ENCODE assay signal across 1 cellular context in the genomic region with DNA sequence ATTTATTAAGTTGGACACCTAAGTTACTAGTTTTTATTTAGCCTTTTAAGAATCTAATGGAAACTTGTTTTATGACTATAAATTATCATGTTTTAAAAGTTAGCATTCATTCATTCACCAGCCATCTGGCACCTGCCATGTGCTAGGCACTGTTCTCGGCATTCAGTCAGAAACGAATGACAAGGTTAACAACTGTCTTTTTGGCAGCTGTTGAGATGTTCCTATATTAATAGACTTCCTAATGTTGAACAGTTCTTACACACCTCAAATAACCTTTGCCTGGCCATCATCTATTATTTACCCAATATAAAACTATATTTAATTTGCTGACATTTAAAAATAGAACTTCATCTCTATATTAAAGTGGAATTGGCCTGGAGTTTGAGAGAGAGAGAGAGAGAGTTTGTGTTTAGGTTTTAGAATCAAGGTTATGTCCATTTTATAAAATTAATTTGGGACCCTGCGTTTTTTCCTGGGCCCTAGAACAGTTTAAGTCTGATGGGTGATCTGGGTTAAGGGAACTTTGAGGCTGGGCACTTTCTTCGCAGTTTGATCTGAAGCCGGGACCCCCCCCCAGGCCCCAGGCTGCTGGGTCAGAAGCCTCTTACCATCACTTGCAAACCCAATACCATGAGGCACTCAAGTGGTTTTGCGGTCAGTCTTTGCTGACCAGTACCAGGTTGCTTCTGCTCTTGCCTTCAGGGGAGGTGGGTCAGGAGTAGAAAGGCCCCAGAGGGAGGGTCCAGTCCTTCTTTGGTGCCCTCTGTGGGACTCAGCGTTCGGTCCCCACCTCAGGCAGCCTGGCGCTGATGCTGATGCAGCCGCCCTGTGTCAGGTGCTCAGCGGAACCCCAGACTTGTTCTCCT.
TF ChIP-seq lines count a peak whose summit lies in the region.

No MANE protein-coding gene starts in this region.

TF ChIP-seq in H1, 55 proteins besides CTCF, POLR2A, EP300 and RAD21:
- TF ChIP-seq EZH2 (IDR thresholded peaks at IDR 0.05; ENCODE audit: low read depth, low read length, severe bottlenecking) (no peak), BCL11A (IDR thresholded peaks at IDR 0.05; ENCODE audit: low read depth in 2 of 2, low read length in 2 of 2) (no peak), CTBP2 (IDR thresholded peaks at IDR 0.05; ENCODE audit: borderline replicate concordance, insufficient read depth, insufficient read length, low read length) (no peak), HDAC6 (IDR thresholded peaks at IDR 0.05; ENCODE audit: low read depth, low read length) (no peak), TAF7 (optimal IDR thresholded peaks at IDR 0.05; ENCODE audit: borderline replicate concordance, low read depth, low read length) (no peak)
- TF ChIP-seq, protein P1, sequence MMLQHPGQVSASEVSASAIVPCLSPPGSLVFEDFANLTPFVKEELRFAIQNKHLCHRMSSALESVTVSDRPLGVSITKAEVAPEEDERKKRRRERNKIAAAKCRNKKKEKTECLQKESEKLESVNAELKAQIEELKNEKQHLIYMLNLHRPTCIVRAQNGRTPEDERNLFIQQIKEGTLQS (IDR thresholded peaks at IDR 0.05; ENCODE audit: insufficient read depth, low read depth, low read length), result no peak
